29 cellular contexts compared by ENCODE assay signal in the genomic region with DNA sequence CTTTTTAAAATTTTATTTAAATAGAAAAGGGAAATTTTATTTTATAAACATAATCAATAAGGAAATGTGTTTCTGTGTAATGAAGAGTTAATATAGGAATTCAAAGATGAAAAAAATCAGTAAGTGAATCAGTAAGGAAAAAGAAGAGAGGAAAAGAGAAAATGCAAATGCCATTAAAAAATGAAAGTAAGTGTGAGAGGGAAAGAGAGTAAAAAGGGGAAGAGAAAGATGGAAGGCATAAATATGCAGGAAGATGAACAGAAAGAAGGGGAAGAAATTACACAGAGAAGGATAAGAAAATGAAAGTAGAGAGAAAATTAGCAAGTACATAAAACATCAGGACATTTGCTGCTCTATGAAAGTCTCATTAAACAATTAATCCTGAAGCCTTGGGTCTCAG.
"Had no signal": no experiment of that assay in that cellular context is flagged by ENCODE, and none has a peak within 500 bp of the region (broad histone marks: within the 10 kb centered on the region; RNA-seq: fewer than 3 reads in every experiment).

No MANE protein-coding gene starts in this region.

- H2AFZ ChIP-seq: parathyroid adenoma had no signal

- H3K9me3 Mint-ChIP-seq: activated CD4-positive, alpha-beta memory T cell treated with anti-CD3 and anti-CD28 coated beads, Interleukin-2, amount 10 ng/mL, durations not matched to agents 7 days and 5 days; brain; nephron progenitor cell; T-helper 1 cell treated with Interleukin-12 subunit alpha and Interleukin-12 subunit beta and Interleukin-4 antibody, amounts not matched to agents 30 μg/mL and 1 μg/mL, for 36 hours had no signal

- H3K36me3 ChIP-seq: esophagus muscularis mucosa, gastroesophageal sphincter, heart left ventricle, thyroid gland, upper lobe of right lung had no signal

- H3K4me1 Mint-ChIP-seq: activated CD4-positive, alpha-beta memory T cell treated with anti-CD3 and anti-CD28 coated beads, Interleukin-2, amount 10 ng/mL, durations not matched to agents 7 days and 5 days; activated CD8-positive, alpha-beta memory T cell treated with anti-CD3 and anti-CD28 coated beads, Interleukin-2, amount 10 ng/mL, durations not matched to agents 7 days and 5 days; nephron progenitor cell had no signal

- H3K27me3 ChIP-seq: esophagus muscularis mucosa, gastroesophageal sphincter, heart left ventricle, thyroid gland, upper lobe of right lung had no signal

- ATAC-seq: activated CD8-positive, alpha-beta memory T cell treated with anti-CD3 and anti-CD28 coated beads, Interleukin-2, amount 10 ng/mL, durations not matched to agents 7 days and 5 days; gastroesophageal sphincter; heart left ventricle; left colon; right cardiac atrium; stimulated activated naive CD8-positive, alpha-beta T cell treated with anti-CD3 and anti-CD28 coated beads, Interleukin-15, Interleukin-2, amounts not matched to agents 100 U/mL and 50 U/mL, for 24 hours; upper lobe of right lung had no signal

- H3K4me3 Mint-ChIP-seq: activated CD4-positive, alpha-beta memory T cell treated with anti-CD3 and anti-CD28 coated beads, Interleukin-2, amount 10 ng/mL, durations not matched to agents 7 days and 5 days; activated CD8-positive, alpha-beta memory T cell treated with anti-CD3 and anti-CD28 coated beads, Interleukin-2, amount 10 ng/mL, durations not matched to agents 7 days and 5 days; nephron progenitor cell; T-helper 1 cell treated with Interleukin-12 subunit alpha and Interleukin-12 subunit beta and Interleukin-4 antibody, amounts not matched to agents 30 μg/mL and 1 μg/mL, for 36 hours had no signal

- H3K4me3 ChIP-seq: esophagus muscularis mucosa, gastroesophageal sphincter, heart left ventricle, thyroid gland, upper lobe of right lung had no signal

- H3K27ac ChIP-seq: esophagus muscularis mucosa, gastroesophageal sphincter, heart left ventricle, parathyroid adenoma, thyroid gland, upper lobe of right lung had no signal

- H3K9me3 ChIP-seq: esophagus muscularis mucosa, gastroesophageal sphincter, heart left ventricle, thyroid gland, upper lobe of right lung had no signal

- H3K79me2 ChIP-seq: parathyroid adenoma had no signal

- H3K36me3 Mint-ChIP-seq: activated CD8-positive, alpha-beta memory T cell treated with anti-CD3 and anti-CD28 coated beads, Interleukin-2, amount 10 ng/mL, durations not matched to agents 7 days and 5 days; brain had no signal

- H3K27ac Mint-ChIP-seq: activated CD4-positive, alpha-beta memory T cell treated with anti-CD3 and anti-CD28 coated beads, Interleukin-2, amount 10 ng/mL, durations not matched to agents 7 days and 5 days; activated CD8-positive, alpha-beta memory T cell treated with anti-CD3 and anti-CD28 coated beads, Interleukin-2, amount 10 ng/mL, durations not matched to agents 7 days and 5 days; nephron progenitor cell; T-helper 1 cell treated with Interleukin-12 subunit alpha and Interleukin-12 subunit beta and Interleukin-4 antibody, amounts not matched to agents 30 μg/mL and 1 μg/mL, for 36 hours had no signal

- H3K9ac ChIP-seq: parathyroid adenoma had no signal

- DNase-seq: activated CD4-positive, alpha-beta memory T cell treated with anti-CD3 and anti-CD28 coated beads, Interleukin-2, amount 10 ng/mL, durations not matched to agents 7 days and 5 days; activated CD4-positive, alpha-beta T cell treated with anti-CD3 and anti-CD28 coated beads for 4 hours; activated CD4-positive, CD25-positive, alpha-beta regulatory T cell; activated CD8-positive, alpha-beta memory T cell treated with anti-CD3 and anti-CD28 coated beads, Interleukin-2, amount 10 ng/mL, durations not matched to agents 7 days and 5 days; activated effector memory CD4-positive, alpha-beta T cell treated with anti-CD3 and anti-CD28 coated beads, Interleukin-2, amount 50 U/mL, for 16 hours; activated naive CD4-positive, alpha-beta T cell treated with anti-CD3 and anti-CD28 coated beads, Interleukin-2, amount 50 U/mL, for 16 hours; activated T-cell treated with anti-CD3 and anti-CD28 coated beads for 4 hours; anterior cingulate cortex; caudate nucleus; dermis blood vessel endothelial cell; effector CD8-positive, alpha-beta T cell; heart left ventricle; islet precursor cell; left colon; mesenchymal stem cell; nephron progenitor cell; nucleus accumbens; right cardiac atrium; stimulated activated CD4-positive, alpha-beta T cell treated with anti-CD3 and anti-CD28 coated beads, Interleukin-12 subunit alpha, Interleukin-12 subunit beta, amount 100 ng/mL, for 4 hours; stimulated activated CD4-positive, alpha-beta T cell treated with anti-CD3 and anti-CD28 coated beads, Interleukin-4, amount 100 ng/mL, for 4 hours; stimulated activated naive CD8-positive, alpha-beta T cell treated with anti-CD3 and anti-CD28 coated beads, Interleukin-15, Interleukin-2, amounts not matched to agents 100 U/mL and 50 U/mL, for 24 hours; T1000; thyroid gland; upper lobe of right lung had no signal

- H3K4me1 ChIP-seq: heart left ventricle, parathyroid adenoma, thyroid gland, upper lobe of right lung had no signal

- H3K27me3 Mint-ChIP-seq: activated CD4-positive, alpha-beta memory T cell treated with anti-CD3 and anti-CD28 coated beads, Interleukin-2, amount 10 ng/mL, durations not matched to agents 7 days and 5 days; activated CD8-positive, alpha-beta memory T cell treated with anti-CD3 and anti-CD28 coated beads, Interleukin-2, amount 10 ng/mL, durations not matched to agents 7 days and 5 days had no signal
